Comparison of ENCODE assay signal across 8 cellular contexts in the genomic region with DNA sequence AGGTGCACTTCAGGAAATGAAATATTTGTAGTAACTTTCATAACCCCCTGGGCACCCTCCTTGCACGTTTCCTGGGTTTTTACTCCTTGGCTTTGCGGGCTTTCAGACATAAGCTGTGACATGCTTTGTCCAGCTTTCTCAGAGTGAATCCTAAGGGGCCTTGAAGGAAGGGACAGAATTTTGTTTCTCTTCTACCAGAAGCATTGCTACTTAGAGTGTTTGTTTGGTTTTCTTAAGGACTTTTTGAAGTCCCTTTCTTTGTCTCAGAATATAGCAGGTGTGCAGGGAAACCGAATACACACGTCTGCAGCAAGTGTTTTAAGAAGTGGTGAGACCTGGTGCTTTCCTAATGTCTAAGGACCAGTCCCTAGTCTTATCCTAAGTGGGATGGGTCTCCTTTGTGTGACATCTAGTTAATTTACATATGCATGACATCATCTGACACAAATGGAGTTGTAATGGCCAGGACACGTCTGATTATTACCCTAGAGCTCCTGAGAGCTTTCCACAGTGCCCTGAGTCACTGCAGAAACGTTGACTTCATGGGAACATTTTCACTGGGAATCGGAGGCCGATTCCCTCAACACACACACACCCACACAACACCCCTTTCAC. TPM values are rescaled to one million over a fixed set of nuclear protein-coding genes. Genes with fewer than 3 reads are reported as not detected.
DNase-seq lines count a peak whose midpoint lies in the region; ATAC-seq and TF ChIP-seq lines count a peak whose summit lies in the region.

No MANE protein-coding gene starts in this region.

- H3K27me3 ChIP-seq in H9 (ENCODE audit: insufficient read depth, low read length) (no peaks in the 10 kb centered on the region; the same call in 1 of the 2 replicates), smooth muscle cell (ENCODE audit: low read depth) (peaks cover 41% of the 10 kb centered on the region)

- TSS peak; percentile 22 for BruUV-seq in Calu3 (replicated peaks; lab: Mats Ljungman, UMichigan)

- H2BK15ac ChIP-seq in H9 (ENCODE audit: low read depth, low read length), result no peak overlapping the region

- H4K8ac ChIP-seq in H9 (replicated peaks; ENCODE audit: insufficient read length, low read depth, low read length), result no peak overlapping the region

- H2AK5ac ChIP-seq in H9 (ENCODE audit: insufficient read length, low read length), result no peak overlapping the region

- no peaks in the 10 kb centered on the region for H3K27me3 Mint-ChIP-seq in Calu3 (ENCODE audit: unreplicated experiment)
- peaks cover 50% of the 10 kb centered on the region for H3K27me3 Mint-ChIP-seq in H9 (ENCODE audit: low read depth)
- H3K27me3 Mint-ChIP-seq in activated CD8-positive, alpha-beta T cell treated with anti-CD3 and anti-CD28 coated beads, Interleukin-2, amount 10 ng/mL, durations not matched to agents 7 days and 5 days (ENCODE audit: low read depth), result peaks cover 38% of the 10 kb centered on the region

- H3K4ac ChIP-seq in H9 (ENCODE audit: low read depth, low read length), result no peak overlapping the region

- no peaks in the 10 kb centered on the region for H3K36me3 ChIP-seq in smooth muscle cell (ENCODE audit: low read depth)

- H3K9ac ChIP-seq in H9 (ENCODE audit: extremely low read depth, insufficient read length, low read length), result no peak overlapping the region
- H3K9ac ChIP-seq in smooth muscle cell (ENCODE audit: low read depth), result peak overlapping the region; percentile 70

- no peaks in the 10 kb centered on the region for H3K79me1 ChIP-seq in H9 (ENCODE audit: insufficient read depth, low read depth, low read length, poor library complexity, severe bottlenecking)

- H3K36me3 Mint-ChIP-seq in Calu3 (ENCODE audit: insufficient read depth, unreplicated experiment), result peaks cover 18% of the 10 kb centered on the region
- peaks cover 0 to 6% (median 6%) of the 10 kb centered on the region in 3 experiments; a peak in 3 of 7 replicates for H3K36me3 Mint-ChIP-seq in H9 (ENCODE audit: insufficient read depth in 1 of 3, low read depth in 3 of 3)
- no peaks in the 10 kb centered on the region for H3K36me3 Mint-ChIP-seq in activated CD8-positive, alpha-beta T cell treated with anti-CD3 and anti-CD28 coated beads, Interleukin-2, amount 10 ng/mL, durations not matched to agents 7 days and 5 days (ENCODE audit: low read depth)

- intact Hi-C loops in Calu3 (cut with micrococcal nuclease; ENCODE audit: unreplicated experiment), result loop anchor here (5.0 kb wide), 1 partner anchor 41 kb away; no protein-coding TSS in a partner anchor

- H3K79me2 ChIP-seq in H9 (ENCODE audit: insufficient read depth, low read length) (no peaks in the 10 kb centered on the region), smooth muscle cell (ENCODE audit: low read depth) (no peaks in the 10 kb centered on the region)

- H3K27ac ChIP-seq in H9 (ENCODE audit: insufficient read length, low read depth, low read length), result no peak overlapping the region
- H3K27ac ChIP-seq in smooth muscle cell (ENCODE audit: low read depth), result peak overlapping the region; percentile 22

- POLR2A ChIA-PET in activated CD8-positive, alpha-beta T cell treated with anti-CD3 and anti-CD28 coated beads, Interleukin-2, amount 10 ng/mL, durations not matched to agents 7 days and 5 days (lab: Charles Lee), result no interaction called here

- no peaks in the 10 kb centered on the region for H3K9me3 ChIP-seq in H9 (ENCODE audit: control insufficient read depth, low read depth, low read length)
- H3K9me3 ChIP-seq in iPS-18c (ENCODE audit: control insufficient read depth, insufficient read depth, low read length), result peaks cover 5% of the 10 kb centered on the region
- no peaks in the 10 kb centered on the region for H3K9me3 ChIP-seq in smooth muscle cell (replicated peaks; ENCODE audit: low read depth)

- peak overlapping the region; percentile 52 for H3K4me2 ChIP-seq in H9 (ENCODE audit: insufficient read depth, insufficient read length, low read length)
- peak overlapping the region; percentile 88 for H3K4me2 ChIP-seq in smooth muscle cell

- H2BK12ac ChIP-seq in H9 (ENCODE audit: insufficient read length, low read depth, low read length), result no peak overlapping the region

- TF ChIP-seq CTCF in Calu3 (IDR thresholded peaks at IDR 0.05; ENCODE audit: unreplicated experiment), result no peak
- TF ChIP-seq CTCF in H9 (conservative IDR thresholded peaks at IDR 0.05), result no peak
- no peak for TF ChIP-seq CTCF in smooth muscle cell (IDR thresholded peaks at IDR 0.05; ENCODE audit: borderline replicate concordance, insufficient read depth, poor library complexity, severe bottlenecking)
- no peak for TF ChIP-seq CTCF in GM10266 (IDR thresholded peaks at IDR 0.05; ENCODE audit: control insufficient read depth, insufficient read depth, low read depth, missing control alignments)

- H2BK5ac ChIP-seq in H9 (ENCODE audit: insufficient read length, low read length), result no peak overlapping the region

- no peak overlapping the region for H3K56ac ChIP-seq in H9 (ENCODE audit: insufficient read length, low read depth, low read length)

- DNase-seq in Calu3, result no peak
- DNase-seq in H9, result no peak
- no peak for DNase-seq in activated CD8-positive, alpha-beta T cell treated with anti-CD3 and anti-CD28 coated beads, Interleukin-2, amount 10 ng/mL, durations not matched to agents 7 days and 5 days
- DNase-seq in smooth muscle cell (lab: John Stamatoyannopoulos, UW; ENCODE audit: unreplicated experiment), result no peak
- no peak for DNase-seq in GM10266 (ENCODE audit: extremely low spot score)
- no peak for DNase-seq in GM19238 (ENCODE audit: insufficient read length, low spot score)

- H4K5ac ChIP-seq in H9 (ENCODE audit: insufficient read length, low read depth, low read length), result no peak overlapping the region

- H2AFZ ChIP-seq in H9 (ENCODE audit: low read length) (no peak overlapping the region), smooth muscle cell (ENCODE audit: low read depth) (peak overlapping the region; percentile 21)

- peak overlapping the region; percentile 15 for H3K18ac ChIP-seq in H9 (ENCODE audit: insufficient read length, low read depth, low read length)

- H3K23me2 ChIP-seq in H9 (ENCODE audit: insufficient read length, low read depth, low read length, poor library complexity, severe bottlenecking), result peaks cover 12% of the 10 kb centered on the region

- peak overlapping the region; percentile 61 for H3K4me3 ChIP-seq in iPS-18c (ENCODE audit: insufficient read depth, low read depth, low read length)
- peak overlapping the region; percentile 48 for H3K4me3 ChIP-seq in smooth muscle cell

- H4K91ac ChIP-seq in H9 (ENCODE audit: insufficient read length, low read depth, low read length), result no peak overlapping the region

- ATAC-seq in activated CD8-positive, alpha-beta T cell treated with anti-CD3 and anti-CD28 coated beads, Interleukin-2, amount 10 ng/mL, durations not matched to agents 7 days and 5 days, result no peak
- ATAC-seq in HG03439 (IDR thresholded peaks at IDR 0.05; ENCODE audit: unreplicated experiment), result no peak

- CTCF ChIA-PET in Calu3 (lab: Charles Lee), result interaction anchor here (0.8 to 2.8 kb wide), 3 partner anchors 26 to 86 kb away, joined by 3 to 9 read pairs (median 3); a partner anchor contains a TSS
- CTCF ChIA-PET in activated CD8-positive, alpha-beta T cell treated with anti-CD3 and anti-CD28 coated beads, Interleukin-2, amount 10 ng/mL, durations not matched to agents 7 days and 5 days (lab: Charles Lee), result interaction anchor here (0.8 kb wide), 1 partner anchor 38 kb away, joined by 3 read pairs; no protein-coding TSS in a partner anchor

- H3T11ph ChIP-seq in H9 (ENCODE audit: low read length), result no peak overlapping the region

- H3K27ac Mint-ChIP-seq in Calu3 (ENCODE audit: unreplicated experiment) (peak overlapping the region; percentile 61), H9 (peak overlapping the region in 1 of 3 experiments; percentile 40; a peak in 2 of 7 replicates)
- H3K27ac Mint-ChIP-seq in activated CD8-positive, alpha-beta T cell treated with anti-CD3 and anti-CD28 coated beads, Interleukin-2, amount 10 ng/mL, durations not matched to agents 7 days and 5 days, result no peak overlapping the region

- WGBS in H9 (ENCODE audit: extremely low coverage, insufficient read length, low lambda C conversion rate), result no CpG with 5 or more reads among the region's 8 CpGs
- WGBS in smooth muscle cell (ENCODE audit: low lambda C conversion rate), result 26% methylated on average over 8 of the region's 8 CpGs

- no peak overlapping the region for H3K23ac ChIP-seq in H9 (ENCODE audit: insufficient read length, low read depth, low read length)

- no peaks in the 10 kb centered on the region; the same call in 1 of the 2 replicates for H3K4me1 ChIP-seq in H9 (ENCODE audit: insufficient read depth, low read length)
- H3K4me1 ChIP-seq in smooth muscle cell (ENCODE audit: low read depth), result peaks cover 12% of the 10 kb centered on the region

- H4K20me1 ChIP-seq in H9 (ENCODE audit: control insufficient read depth, insufficient read depth, insufficient read length) (peaks cover 2% of the 10 kb centered on the region), smooth muscle cell (ENCODE audit: low read depth) (no peaks in the 10 kb centered on the region)

- H3K4me3 Mint-ChIP-seq in Calu3 (ENCODE audit: low read depth, unreplicated experiment) (peak overlapping the region; percentile 75), H9 (peak overlapping the region; percentile 71 to 86)
- peak overlapping the region; percentile 53 for H3K4me3 Mint-ChIP-seq in activated CD8-positive, alpha-beta T cell treated with anti-CD3 and anti-CD28 coated beads, Interleukin-2, amount 10 ng/mL, durations not matched to agents 7 days and 5 days

- H2BK120ac ChIP-seq in H9 (ENCODE audit: low read depth, low read length, poor library complexity, severe bottlenecking), result no peak overlapping the region

- no peaks in the 10 kb centered on the region for H3F3A ChIP-seq in smooth muscle cell (ENCODE audit: low read depth)

- H3K14ac ChIP-seq in H9 (ENCODE audit: insufficient read depth, low read length), result peak overlapping the region; percentile 69; the same call in 1 of the 2 replicates

- H3K4me1 Mint-ChIP-seq in Calu3 (ENCODE audit: low read depth, unreplicated experiment) (peaks cover 9% of the 10 kb centered on the region), H9 (peaks cover 22 to 28% of the 10 kb centered on the region in 2 experiments)
- peaks cover 5% of the 10 kb centered on the region for H3K4me1 Mint-ChIP-seq in activated CD8-positive, alpha-beta T cell treated with anti-CD3 and anti-CD28 coated beads, Interleukin-2, amount 10 ng/mL, durations not matched to agents 7 days and 5 days (ENCODE audit: low read depth)

- H3K9me3 Mint-ChIP-seq in Calu3 (ENCODE audit: low read depth, unreplicated experiment), result peaks cover 3% of the 10 kb centered on the region
- H3K9me3 Mint-ChIP-seq in H9, result peaks cover 3 to 8% of the 10 kb centered on the region in 2 experiments; a peak in 3 of 5 replicates
- no peaks in the 10 kb centered on the region for H3K9me3 Mint-ChIP-seq in activated CD8-positive, alpha-beta T cell treated with anti-CD3 and anti-CD28 coated beads, Interleukin-2, amount 10 ng/mL, durations not matched to agents 7 days and 5 days (ENCODE audit: insufficient read depth)

- H2BK20ac ChIP-seq in H9 (ENCODE audit: low read depth, low read length, poor library complexity, severe bottlenecking), result no peak overlapping the region

RNA-seq across cellular contexts. Expression of a gene that starts 1.3 kb away (rescaled TPM):
- total RNA-seq in Calu3 (2022) (36.3 and 45.5 TPM in 2 replicates), H9 (2021) (5.9 and 6.6 TPM in 2 replicates), smooth muscle cell (4.3 and 5.8 TPM in 2 replicates)
- total RNA-seq in activated CD8-positive, alpha-beta T cell treated with anti-CD3 and anti-CD28 coated beads, Interleukin-2, amount 10 ng/mL, durations not matched to agents 7 days and 5 days, result under 1 TPM; 0.29 to 0.66 TPM
- polyA plus RNA-seq in smooth muscle cell, result 0.55 and 3.7 TPM in 2 replicates

RNA-seq across cellular contexts. Expression of a gene that starts 36.9 kb away (rescaled TPM):
- total RNA-seq in Calu3 (2022) (8.0 and 10.6 TPM in 2 replicates), H9 (2021) (0.92 and 0.97 TPM in 2 replicates), smooth muscle cell (0.40 and 2.0 TPM in 2 replicates)
- under 1 TPM; 0.53 to 0.70 TPM for total RNA-seq in activated CD8-positive, alpha-beta T cell treated with anti-CD3 and anti-CD28 coated beads, Interleukin-2, amount 10 ng/mL, durations not matched to agents 7 days and 5 days
- polyA plus RNA-seq in smooth muscle cell, result 1.0 and 1.3 TPM in 2 replicates
